In the genomic region with DNA sequence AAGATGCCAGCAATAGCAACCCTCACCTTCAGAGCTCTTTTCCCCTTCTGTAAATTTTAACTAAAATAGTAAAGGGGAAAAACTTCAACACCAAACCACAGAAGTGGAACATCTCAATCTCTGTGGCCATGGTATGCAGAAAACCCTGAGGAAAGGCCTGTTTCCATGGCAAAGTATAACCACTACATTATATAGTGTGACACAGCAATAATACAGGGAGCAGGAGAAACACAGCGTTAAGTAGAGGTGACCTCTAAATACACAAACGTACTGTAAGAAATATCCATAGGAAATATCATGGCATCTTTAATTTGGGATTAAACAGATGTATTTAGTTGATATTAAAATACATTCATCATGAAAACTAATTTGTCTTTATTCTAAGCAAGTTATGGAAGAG, we compare ENCODE assay signal across 28 cellular contexts.
"Had no signal": no experiment of that assay in that cellular context is flagged by ENCODE, and none has a peak within 500 bp of the region (broad histone marks: within the 10 kb centered on the region; RNA-seq: fewer than 3 reads in every experiment).

No MANE protein-coding gene starts in this region.

- H3K4me1 ChIP-seq: adrenal gland, body of pancreas had no signal

- H3K36me3 ChIP-seq: adrenal gland had no signal

- H3K27ac Mint-ChIP-seq: activated CD4-positive, alpha-beta memory T cell treated with anti-CD3 and anti-CD28 coated beads for 36 hours; activated CD4-positive, alpha-beta T cell treated with anti-CD3 and anti-CD28 coated beads for 36 hours; activated CD4-positive, alpha-beta T cell treated with anti-CD3 and anti-CD28 coated beads, Interleukin-2, amount 10 ng/mL, durations not matched to agents 24 days and 14 days; activated CD8-positive, alpha-beta memory T cell treated with anti-CD3 and anti-CD28 coated beads, Interleukin-2, amount 10 ng/mL, durations not matched to agents 7 days and 5 days; activated CD8-positive, alpha-beta T cell treated with anti-CD3 and anti-CD28 coated beads, Interleukin-2, amount 10 ng/mL, durations not matched to agents 7 days and 5 days; activated naive CD4-positive, alpha-beta T cell treated with anti-CD3 and anti-CD28 coated beads, Interleukin-2, amount 10 ng/mL, durations not matched to agents 7 days and 5 days; activated naive CD4-positive, alpha-beta T cell treated with anti-CD3 and anti-CD28 coated beads, Interleukin-2, amount 50 U/mL, for 72 hours; activated T-helper 1 cell treated with anti-CD3 and anti-CD28 coated beads, Interleukin-12 subunit alpha, Interleukin-12 subunit beta, Interleukin-2, Interleukin-4 antibody, amounts not matched to agents 30 ng/mL and 10 ng/mL and 1 ng/mL, durations not matched to agents 14 hours and 24 hours and 36 hours; activated T-helper 2 cell treated with anti-CD3 and anti-CD28 coated beads, Interferon-gamma antibody, Interleukin-2, Interleukin-4, amounts not matched to agents 10 μg/mL and 5 μg/mL and 100 μg/mL, durations not matched to agents 14 hours and 24 hours and 36 hours; endodermal cell had no signal

- H3K4me1 Mint-ChIP-seq: activated CD4-positive, alpha-beta T cell treated with anti-CD3 and anti-CD28 coated beads for 36 hours; activated CD4-positive, alpha-beta T cell treated with anti-CD3 and anti-CD28 coated beads, Interleukin-2, amount 10 ng/mL, durations not matched to agents 24 days and 14 days; activated CD8-positive, alpha-beta memory T cell treated with anti-CD3 and anti-CD28 coated beads, Interleukin-2, amount 10 ng/mL, durations not matched to agents 7 days and 5 days; activated naive CD4-positive, alpha-beta T cell treated with anti-CD3 and anti-CD28 coated beads, Interleukin-2, amount 10 ng/mL, durations not matched to agents 7 days and 5 days had no signal

- H3K27me3 ChIP-seq: adrenal gland, body of pancreas had no signal

- H3K27me3 Mint-ChIP-seq: activated CD4-positive, alpha-beta T cell treated with anti-CD3 and anti-CD28 coated beads, Interleukin-2, amount 10 ng/mL, durations not matched to agents 24 days and 14 days; activated CD8-positive, alpha-beta memory T cell treated with anti-CD3 and anti-CD28 coated beads, Interleukin-2, amount 10 ng/mL, durations not matched to agents 7 days and 5 days; activated naive CD4-positive, alpha-beta T cell treated with anti-CD3 and anti-CD28 coated beads, Interleukin-2, amount 10 ng/mL, durations not matched to agents 7 days and 5 days had no signal

- ATAC-seq: activated CD4-positive, alpha-beta T cell treated with anti-CD3 and anti-CD28 coated beads for 36 hours; activated CD8-positive, alpha-beta memory T cell treated with anti-CD3 and anti-CD28 coated beads, Interleukin-2, amount 10 ng/mL, durations not matched to agents 7 days and 5 days; activated CD8-positive, alpha-beta T cell treated with anti-CD3 and anti-CD28 coated beads, Interleukin-2, amount 10 ng/mL, durations not matched to agents 7 days and 5 days; activated naive CD4-positive, alpha-beta T cell treated with anti-CD3 and anti-CD28 coated beads, Interleukin-2, amount 50 U/mL, for 72 hours; body of pancreas; esophagus mucosa had no signal

- H3K27ac ChIP-seq: adrenal gland, body of pancreas had no signal

- H3K4me3 ChIP-seq: adrenal gland, body of pancreas had no signal

- H3K4me3 Mint-ChIP-seq: activated CD4-positive, alpha-beta memory T cell treated with anti-CD3 and anti-CD28 coated beads for 36 hours; activated CD4-positive, alpha-beta T cell treated with anti-CD3 and anti-CD28 coated beads for 36 hours; activated CD4-positive, alpha-beta T cell treated with anti-CD3 and anti-CD28 coated beads, Interleukin-2, amount 10 ng/mL, durations not matched to agents 24 days and 14 days; activated CD8-positive, alpha-beta memory T cell treated with anti-CD3 and anti-CD28 coated beads, Interleukin-2, amount 10 ng/mL, durations not matched to agents 7 days and 5 days; activated CD8-positive, alpha-beta T cell treated with anti-CD3 and anti-CD28 coated beads, Interleukin-2, amount 10 ng/mL, durations not matched to agents 7 days and 5 days; activated naive CD4-positive, alpha-beta T cell treated with anti-CD3 and anti-CD28 coated beads, Interleukin-2, amount 10 ng/mL, durations not matched to agents 7 days and 5 days; activated T-helper 1 cell treated with anti-CD3 and anti-CD28 coated beads, Interleukin-12 subunit alpha, Interleukin-12 subunit beta, Interleukin-2, Interleukin-4 antibody, amounts not matched to agents 30 ng/mL and 10 ng/mL and 1 ng/mL, durations not matched to agents 14 hours and 24 hours and 36 hours; endodermal cell had no signal

- DNase-seq: activated CD4-positive, alpha-beta memory T cell treated with anti-CD3 and anti-CD28 coated beads for 36 hours; activated CD4-positive, alpha-beta T cell treated with anti-CD3 and anti-CD28 coated beads for 36 hours; activated CD4-positive, alpha-beta T cell treated with anti-CD3 and anti-CD28 coated beads, Interleukin-2, amount 10 ng/mL, durations not matched to agents 24 days and 14 days; activated CD4-positive, CD25-positive, alpha-beta regulatory T cell; activated CD4-positive, CD25-positive, alpha-beta regulatory T cell treated with anti-CD3 and anti-CD28 coated beads, Interleukin-2, amount 50 U/mL, for 72 hours; activated CD8-positive, alpha-beta memory T cell treated with anti-CD3 and anti-CD28 coated beads, Interleukin-2, amount 10 ng/mL, durations not matched to agents 7 days and 5 days; activated CD8-positive, alpha-beta memory T cell treated with anti-CD3 and anti-CD28 coated beads, Interleukin-2, amount 50 U/mL, for 4 hours; activated CD8-positive, alpha-beta T cell treated with anti-CD3 and anti-CD28 coated beads, Interleukin-2, amount 10 ng/mL, durations not matched to agents 7 days and 5 days; activated effector memory CD4-positive, alpha-beta T cell treated with anti-CD3 and anti-CD28 coated beads, Interleukin-2, amount 50 U/mL, for 16 hours; activated naive CD4-positive, alpha-beta T cell treated with anti-CD3 and anti-CD28 coated beads, Interleukin-2, amount 10 ng/mL, durations not matched to agents 7 days and 5 days; activated T-cell treated with anti-CD3 and anti-CD28 coated beads, Interleukin-2, amount 50 U/mL, for 1 hour; activated T-cell treated with anti-CD3 and anti-CD28 coated beads, Interleukin-2, amount 50 U/mL, for 48 hours; adrenal gland; amygdala; aorta; body of pancreas; caudate nucleus; cortex of kidney; dermis blood vessel endothelial cell; effector memory CD4-positive, alpha-beta T cell; endodermal cell; foreskin fibroblast; head of caudate nucleus; T-helper 2 cell had no signal

- H3K9me3 ChIP-seq: adrenal gland, body of pancreas had no signal
